ENCODE assay signal across 12 cellular contexts in genomic region chr6:111743859-111744692, GRCh38.
DNase-seq lines count a peak whose midpoint lies in the region; ATAC-seq and TF ChIP-seq lines count a peak whose summit lies in the region.
"Had no signal": no experiment of that assay in that cellular context is flagged by ENCODE, and none has a peak within 500 bp of the region (broad histone marks: within the 10 kb centered on the region; RNA-seq: fewer than 3 reads in every experiment).

No MANE protein-coding gene starts in this region.

- H3K4me3 Mint-ChIP-seq in CD8-positive, alpha-beta memory T cell, result peak overlapping the region in 3 of 7 donors; percentile 32 to 71 (median 63)
- H3K4me3 Mint-ChIP-seq: IgD-negative memory B cell had no signal

- H3K36me3 Mint-ChIP-seq in CD8-positive, alpha-beta memory T cell, result peaks cover 26 to 93% (median 40%) of the 10 kb centered on the region in 3 donors

- H3K9me3 Mint-ChIP-seq in CD8-positive, alpha-beta memory T cell, result no peaks in the 10 kb centered on the region
- H3K9me3 Mint-ChIP-seq: IgD-negative memory B cell had no signal

- no peak for DNase-seq in CD8-positive, alpha-beta memory T cell
- DNase-seq in body of pancreas, result peak in 2 of 4 donors; percentile 19 to 32
- DNase-seq in left ventricle myocardium inferior, result peak; percentile 47
- DNase-seq in gastrocnemius medialis, result peak; percentile 41 to 54
- no peak for DNase-seq in DMS53 treated with DMSO at 0.1 percent for 48 hours (lab: John Stamatoyannopoulos, UW; ENCODE audit: unreplicated experiment)
- DNase-seq in NCI-H2107 treated with DMSO at 0.1 percent for 48 hours (lab: John Stamatoyannopoulos, UW; ENCODE audit: unreplicated experiment), result no peak
- no peak for DNase-seq in NCI-H2171 treated with DMSO at 0.1 percent for 48 hours (lab: John Stamatoyannopoulos, UW)
- DNase-seq: DND-41; NCI-H2029; stimulated activated CD4-positive, alpha-beta T cell treated with anti-CD3 and anti-CD28 coated beads, Interleukin-15, amount 100 ng/mL, for 24 hours had no signal

- peaks cover 7% of the 10 kb centered on the region for H3K36me3 ChIP-seq in CD8-positive, alpha-beta memory T cell (ENCODE audit: insufficient read depth, low read length)
- no peaks in the 10 kb centered on the region for H3K36me3 ChIP-seq in body of pancreas (replicated peaks in 1 of 2; ENCODE audit: insufficient read depth in 1 of 2, low read depth in 2 of 2)
- no peaks in the 10 kb centered on the region for H3K36me3 ChIP-seq in left ventricle myocardium inferior
- H3K36me3 ChIP-seq in gastrocnemius medialis, result no peaks in the 10 kb centered on the region

- H3K27ac Mint-ChIP-seq in CD8-positive, alpha-beta memory T cell, result peak overlapping the region; percentile 16 to 100 (median 94)
- H3K27ac Mint-ChIP-seq: IgD-negative memory B cell had no signal

- peaks cover 93 to 100% (median 100%) of the 10 kb centered on the region in 3 donors for H3K4me1 Mint-ChIP-seq in CD8-positive, alpha-beta memory T cell

- H3K4me1 ChIP-seq in CD8-positive, alpha-beta memory T cell (ENCODE audit: insufficient read depth, low read length), result peaks cover 99% of the 10 kb centered on the region
- H3K4me1 ChIP-seq in body of pancreas (no peaks in the 10 kb centered on the region), left ventricle myocardium inferior (peaks cover 94% of the 10 kb centered on the region), gastrocnemius medialis (peaks cover 20 to 57% of the 10 kb centered on the region in 2 donors)

- H3K27me3 ChIP-seq in CD8-positive, alpha-beta memory T cell (ENCODE audit: insufficient read depth, low read length, poor library complexity, severe bottlenecking), result no peaks in the 10 kb centered on the region
- H3K27me3 ChIP-seq in body of pancreas, result no peaks in the 10 kb centered on the region
- no peaks in the 10 kb centered on the region for H3K27me3 ChIP-seq in left ventricle myocardium inferior (ENCODE audit: low read depth)
- no peaks in the 10 kb centered on the region for H3K27me3 ChIP-seq in gastrocnemius medialis

- TF ChIP-seq POLR2A in body of pancreas (IDR thresholded peaks at IDR 0.05) (no peak), gastrocnemius medialis (IDR thresholded peaks at IDR 0.05) (no peak)

- POLR2A ChIA-PET in CD8-positive, alpha-beta memory T cell (lab: Charles Lee), result interaction anchor here (0.6 to 1.2 kb wide), 4 partner anchors 9 to 76 kb away, joined by 3 to 5 read pairs (median 4); no protein-coding TSS in a partner anchor

- in situ Hi-C loops in gastrocnemius medialis (cut with MboI; ENCODE audit: low sequenced_read_pairs in 4 of 4), result loop anchor here in 1 of 4 donors (25.0 kb wide), 1 partner anchor 118 kb away; the partner anchor contains the start of gene FYN

- ATAC-seq in body of pancreas (peak; percentile 45), gastrocnemius medialis (peak; percentile 83 to 89), HG02798 (IDR thresholded peaks at IDR 0.05; ENCODE audit: poor library complexity, unreplicated experiment) (no peak)

- H3K4me3 ChIP-seq in CD8-positive, alpha-beta memory T cell (ENCODE audit: low read length), result no peak overlapping the region
- no peak overlapping the region for H3K4me3 ChIP-seq in body of pancreas
- H3K4me3 ChIP-seq in left ventricle myocardium inferior, result no peak overlapping the region
- H3K4me3 ChIP-seq in gastrocnemius medialis, result no peak overlapping the region

- CTCF ChIA-PET in CD8-positive, alpha-beta memory T cell (lab: Charles Lee), result interaction anchor here (0.9 to 1.4 kb wide), 5 partner anchors 22 to 299 kb away, joined by 3 read pairs; no protein-coding TSS in a partner anchor

- no peak for TF ChIP-seq CTCF in body of pancreas (IDR thresholded peaks at IDR 0.05)
- TF ChIP-seq CTCF in left ventricle myocardium inferior (IDR thresholded peaks at IDR 0.05; ENCODE audit: borderline replicate concordance), result no peak
- TF ChIP-seq CTCF in gastrocnemius medialis (IDR thresholded peaks at IDR 0.05 in 4 of 5, conservative IDR thresholded peaks at IDR 0.05 in 1 of 5), result no peak

- no peaks in the 10 kb centered on the region for H3K9me3 ChIP-seq in CD8-positive, alpha-beta memory T cell (ENCODE audit: low read length)
- no peaks in the 10 kb centered on the region for H3K9me3 ChIP-seq in body of pancreas
- H3K9me3 ChIP-seq in left ventricle myocardium inferior (replicated peaks), result no peaks in the 10 kb centered on the region
- H3K9me3 ChIP-seq in gastrocnemius medialis, result no peaks in the 10 kb centered on the region

- intact Hi-C loops in body of pancreas (cut with DNase I) (no loop called here), left ventricle myocardium inferior (cut with micrococcal nuclease) (no loop called here), gastrocnemius medialis (cut with DNase I; ENCODE audit: low total_unique reads) (no loop called here)

- WGBS in body of pancreas, 2 donors, result 54 to 64% methylated on average over 8 of the region's 8 CpGs

- H3K27ac ChIP-seq in CD8-positive, alpha-beta memory T cell (ENCODE audit: low read depth, low read length), result no peak overlapping the region
- H3K27ac ChIP-seq in body of pancreas, result no peak overlapping the region
- peak overlapping the region; percentile 83 for H3K27ac ChIP-seq in left ventricle myocardium inferior (replicated peaks)
- peak overlapping the region; percentile 58 to 65 (median 60) for H3K27ac ChIP-seq in gastrocnemius medialis

- peaks cover 0 to 1% of the 10 kb centered on the region in 2 donors for H3K27me3 Mint-ChIP-seq in CD8-positive, alpha-beta memory T cell

Comparison
In these comparisons a context has a peak if more than half of its experiments do, and no peak if none do; other contexts are left out.
1. DNase-seq: peak in left ventricle myocardium inferior (single experiment) and gastrocnemius medialis (2 of 2); none in CD8-positive, alpha-beta memory T cell (0 of 5), DMS53 treated with DMSO at 0.1 percent for 48 hours (single experiment), NCI-H2107 treated with DMSO at 0.1 percent for 48 hours (single experiment) and NCI-H2171 treated with DMSO at 0.1 percent for 48 hours (single experiment).
2. H3K27ac ChIP-seq: peak in left ventricle myocardium inferior (single experiment) and gastrocnemius medialis (4 of 4); none in CD8-positive, alpha-beta memory T cell (single experiment) and body of pancreas (0 of 4).